ENCODE assay signal across 18 cellular contexts in the genomic region with DNA sequence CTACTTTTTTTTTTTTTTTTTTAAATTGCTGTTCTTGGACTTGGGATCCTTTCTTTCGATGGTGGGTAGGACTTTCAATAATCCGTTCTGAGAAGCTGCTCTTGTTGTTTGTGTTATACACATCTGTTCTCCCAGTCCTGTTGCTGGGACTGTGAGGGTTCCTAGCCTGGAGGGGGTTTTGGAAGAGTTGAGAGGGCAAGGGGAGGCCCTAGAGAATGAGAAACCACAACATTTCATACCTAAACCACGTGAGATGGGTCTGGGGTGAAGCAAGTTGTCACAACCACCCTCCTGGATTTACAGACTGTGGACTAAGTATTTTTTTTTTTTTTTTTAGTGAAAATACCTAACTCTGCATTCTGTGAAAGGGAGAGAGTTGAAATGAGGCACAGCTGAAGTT.
DNase-seq lines count a peak whose midpoint lies in the region; ATAC-seq, FAIRE-seq and TF ChIP-seq lines count a peak whose summit lies in the region.
"Had no signal": no experiment of that assay in that cellular context is flagged by ENCODE, and none has a peak within 500 bp of the region (broad histone marks: within the 10 kb centered on the region; RNA-seq: fewer than 3 reads in every experiment).

No MANE protein-coding gene starts in this region.

- peaks cover 79% of the 10 kb centered on the region for H3K4me1 Mint-ChIP-seq in activated CD8-positive, alpha-beta memory T cell treated with anti-CD3 and anti-CD28 coated beads, Interleukin-2, amount 10 ng/mL, durations not matched to agents 7 days and 5 days

- H3K27me3 ChIP-seq in Loucy (ENCODE audit: insufficient read depth, low read length, poor library complexity, severe bottlenecking) (no peaks in the 10 kb centered on the region), GM12878 (replicated peaks in 1 of 2; ENCODE audit: control insufficient read depth in 2 of 2, insufficient read depth in 2 of 2, low read length in 1 of 2) (no peaks in the 10 kb centered on the region), tibial artery (no peaks in the 10 kb centered on the region), stomach (no peaks in the 10 kb centered on the region)
- H3K27me3 ChIP-seq: foreskin keratinocyte, sigmoid colon, uterus had no signal

- no peaks in the 10 kb centered on the region for H3K9me3 Mint-ChIP-seq in activated CD8-positive, alpha-beta memory T cell treated with anti-CD3 and anti-CD28 coated beads, Interleukin-2, amount 10 ng/mL, durations not matched to agents 7 days and 5 days (ENCODE audit: low read depth)
- H3K9me3 Mint-ChIP-seq: CD8-positive, alpha-beta T cell had no signal

- peaks cover 85% of the 10 kb centered on the region for H3K4me1 ChIP-seq in Loucy (ENCODE audit: insufficient read depth, low read length, poor library complexity, severe bottlenecking)
- H3K4me1 ChIP-seq in GM12878 (ENCODE audit: control insufficient read depth, insufficient read depth, low read length): peaks cover 58% of the 10 kb centered on the region
- peaks cover 0 to 7% (median 5%) of the 10 kb centered on the region in 4 donors for H3K4me1 ChIP-seq in tibial artery
- peaks cover 0 to 51% (median 21%) of the 10 kb centered on the region in 4 donors for H3K4me1 ChIP-seq in stomach
- H3K4me1 ChIP-seq: uterus had no signal

- POLR2A ChIA-PET in GM12878 (lab: Charles Lee): interaction anchor here (0.6 to 5.1 kb wide), 13 partner anchors 9 to 373 kb away, joined by 3 to 26 read pairs (median 7); no protein-coding TSS in a partner anchor

- no TSS peak for BruUV-seq in GM12878 (replicated peaks; lab: Mats Ljungman, UMichigan)

- peaks cover 22% of the 10 kb centered on the region for H3F3A ChIP-seq in Loucy (ENCODE audit: low read depth)

- intact Hi-C loops in GM12878 (cut with micrococcal nuclease; ENCODE audit: unreplicated experiment): no loop called here
- intact Hi-C loops in tibial artery (cut with DNase I; ENCODE audit: low total_unique reads): no loop called here
- intact Hi-C loops in stomach (cut with DNase I; ENCODE audit: low total_unique reads): no loop called here

- H2AFZ ChIP-seq in Loucy (ENCODE audit: low read length) (no peak overlapping the region), GM12878 (ENCODE audit: control insufficient read depth, low read depth, low read length) (no peak overlapping the region)

- CTCF ChIA-PET in activated CD8-positive, alpha-beta memory T cell treated with anti-CD3 and anti-CD28 coated beads, Interleukin-2, amount 10 ng/mL, durations not matched to agents 7 days and 5 days (lab: Charles Lee): interaction anchor here (1.1 to 3.6 kb wide), 6 partner anchors 11 to 193 kb away, joined by 3 to 14 read pairs (median 5); partner anchors contain the start of gene PRKCE
- CTCF ChIA-PET in GM12878 (lab: Yijun Ruan, JAX): interaction anchor here (0.7 to 1.8 kb wide), 12 partner anchors 9 to 401 kb away, joined by 3 to 7 read pairs (median 3); no protein-coding TSS in a partner anchor

- DNase-seq in activated CD8-positive, alpha-beta memory T cell treated with anti-CD3 and anti-CD28 coated beads, Interleukin-2, amount 10 ng/mL, durations not matched to agents 7 days and 5 days: peak; percentile 50
- DNase-seq in activated CD8-positive, alpha-beta memory T cell treated with anti-CD3 and anti-CD28 coated beads, Interleukin-2, amount 50 U/mL, for 4 hours: no peak
- DNase-seq in GM12878 (ENCODE audit: low read depth, low spot score): no peak
- no peak for DNase-seq in stimulated activated naive CD8-positive, alpha-beta T cell treated with anti-CD3 and anti-CD28 coated beads, Interleukin-15, Interleukin-2, amounts not matched to agents 100 U/mL and 50 U/mL, for 24 hours
- DNase-seq in tibial artery: no peak
- no peak for DNase-seq in stomach
- DNase-seq: ACHN; activated gamma-delta T cell; aorta; CD8-positive, alpha-beta T cell; foreskin keratinocyte; NCI-H1092 treated with DMSO at 0.1 percent for 48 hours; NCI-H748 treated with DMSO at 0.1 percent for 48 hours; sigmoid colon; stimulated activated CD4-positive, alpha-beta T cell treated with anti-CD3 and anti-CD28 coated beads, Interleukin-1b, Interleukin-23, amount 100 ng/mL, for 48 hours; uterus had no signal

- no peak for TF ChIP-seq RAD21 in GM12878 (IDR thresholded peaks at IDR 0.05; ENCODE audit: insufficient read depth, low read depth, low read length)

- H3K9me3 ChIP-seq in Loucy (ENCODE audit: insufficient read depth, low read depth, low read length): no peaks in the 10 kb centered on the region
- no peaks in the 10 kb centered on the region; the same call in 2 of the 3 replicates for H3K9me3 ChIP-seq in GM12878 (replicated peaks; ENCODE audit: control insufficient read depth, insufficient read depth, low read length)
- no peaks in the 10 kb centered on the region for H3K9me3 ChIP-seq in tibial artery
- no peaks in the 10 kb centered on the region for H3K9me3 ChIP-seq in stomach
- H3K9me3 ChIP-seq: sigmoid colon, uterus had no signal

- H3K79me2 ChIP-seq in Loucy (ENCODE audit: insufficient read depth, low read length) (peaks cover 48% of the 10 kb centered on the region), GM12878 (ENCODE audit: control insufficient read depth, insufficient read depth, low read length) (peaks cover 2% of the 10 kb centered on the region; the same call in 1 of the 2 replicates)

- in situ Hi-C loops in GM12878 (cut with MboI): no loop called here

- no peak for TF ChIP-seq CTCF in Loucy (conservative IDR thresholded peaks at IDR 0.05; ENCODE audit: low read length)
- TF ChIP-seq CTCF in GM12878 (IDR thresholded peaks at IDR 0.05 in 2 of 3, conservative IDR thresholded peaks at IDR 0.05 in 1 of 3; ENCODE audit: control insufficient read depth in 2 of 3, extremely low read depth in 1 of 3, insufficient read depth in 1 of 3, low read depth in 3 of 3, low read length in 3 of 3): no peak
- no peak for TF ChIP-seq CTCF in tibial artery (IDR thresholded peaks at IDR 0.05)
- no peak for TF ChIP-seq CTCF in stomach (IDR thresholded peaks at IDR 0.05)

- no peaks in the 10 kb centered on the region for H3K9me2 ChIP-seq in Loucy (replicated peaks; ENCODE audit: low read depth, low read length)

- RAD21 ChIA-PET in GM12878 (lab: Charles Lee; ENCODE audit: unreplicated experiment): interaction anchor here (0.6 to 11.2 kb wide), 13 partner anchors 7 to 195 kb away, joined by 3 to 111 read pairs (median 12); no protein-coding TSS in a partner anchor

- H3K4me3 Mint-ChIP-seq in activated CD8-positive, alpha-beta memory T cell treated with anti-CD3 and anti-CD28 coated beads, Interleukin-2, amount 10 ng/mL, durations not matched to agents 7 days and 5 days: no peak overlapping the region
- H3K4me3 Mint-ChIP-seq: CD8-positive, alpha-beta T cell had no signal

- peak overlapping the region; percentile 65 for H3K4me3 ChIP-seq in Loucy (ENCODE audit: low read length, poor library complexity, severe bottlenecking)
- no peak overlapping the region for H3K4me3 ChIP-seq in GM12878
- H3K4me3 ChIP-seq in tibial artery: no peak overlapping the region
- H3K4me3 ChIP-seq in stomach: no peak overlapping the region
- H3K4me3 ChIP-seq: sigmoid colon, uterus had no signal

- peaks cover 31% of the 10 kb centered on the region for H3K36me3 Mint-ChIP-seq in activated CD8-positive, alpha-beta memory T cell treated with anti-CD3 and anti-CD28 coated beads, Interleukin-2, amount 10 ng/mL, durations not matched to agents 7 days and 5 days

- H3K27ac ChIP-seq in GM12878 (ENCODE audit: control insufficient read depth, insufficient read depth) (peak overlapping the region; percentile 94; the same call in 1 of the 2 replicates), tibial artery (no peak overlapping the region), stomach (no peak overlapping the region)
- H3K27ac ChIP-seq: foreskin keratinocyte, sigmoid colon, uterus had no signal

- H3K4me2 ChIP-seq in Loucy (ENCODE audit: low read depth, low read length, poor library complexity, severe bottlenecking) (peak overlapping the region; percentile 79), GM12878 (ENCODE audit: control insufficient read depth, insufficient read depth) (0 out of 2 replicates have a peak overlapping the region, but pooled peaks have one; percentile 26)

- TF ChIP-seq POLR2A in GM12878 (IDR thresholded peaks at IDR 0.05; ENCODE audit: low read depth, low read length): no peak
- no peak for TF ChIP-seq POLR2A in stomach (IDR thresholded peaks at IDR 0.05)

- no peaks in the 10 kb centered on the region for H3K36me3 ChIP-seq in Loucy (ENCODE audit: insufficient read depth, low read length)
- H3K36me3 ChIP-seq in GM12878 (ENCODE audit: control insufficient read depth in 2 of 2, insufficient read depth in 2 of 2, low read length in 1 of 2): peaks cover 0 to 5% of the 10 kb centered on the region in 2 experiments; a peak in 3 of 4 replicates
- H3K36me3 ChIP-seq in tibial artery: peaks cover 0 to 10% (median 0%) of the 10 kb centered on the region in 3 donors
- H3K36me3 ChIP-seq in stomach: peaks cover 0 to 16% (median 12%) of the 10 kb centered on the region in 4 donors
- H3K36me3 ChIP-seq: uterus had no signal

- H4K20me1 ChIP-seq in Loucy (ENCODE audit: insufficient read depth, low read length, poor library complexity, severe bottlenecking): no peaks in the 10 kb centered on the region
- H4K20me1 ChIP-seq in GM12878 (ENCODE audit: control insufficient read depth, insufficient read depth): no peaks in the 10 kb centered on the region

- WGBS in GM12878 (ENCODE audit: insufficient coverage, insufficient replicate concordance, low lambda C conversion rate, missing lambda C conversion rate): 39% methylated on average over 3 of the region's 3 CpGs
- WGBS in stomach, 5 donors: 58 to 76% (median 68%) methylated on average over 3 of the region's 3 CpGs

- ATAC-seq in activated CD8-positive, alpha-beta memory T cell treated with anti-CD3 and anti-CD28 coated beads, Interleukin-2, amount 10 ng/mL, durations not matched to agents 7 days and 5 days: peak; percentile 26
- ATAC-seq in GM12878 (peak; percentile 27), HG02610 (IDR thresholded peaks at IDR 0.05; ENCODE audit: unreplicated experiment) (no peak)
- peak; percentile 55 for ATAC-seq in stimulated activated naive CD8-positive, alpha-beta T cell treated with anti-CD3 and anti-CD28 coated beads, Interleukin-15, Interleukin-2, amounts not matched to agents 100 U/mL and 50 U/mL, for 24 hours
- ATAC-seq: CD8-positive, alpha-beta T cell; foreskin keratinocyte had no signal

- peak overlapping the region; percentile 81 for H3K27ac Mint-ChIP-seq in activated CD8-positive, alpha-beta memory T cell treated with anti-CD3 and anti-CD28 coated beads, Interleukin-2, amount 10 ng/mL, durations not matched to agents 7 days and 5 days
- H3K27ac Mint-ChIP-seq: CD8-positive, alpha-beta T cell had no signal

- TF ChIP-seq EP300 in GM12878 (IDR thresholded peaks at IDR 0.05; ENCODE audit: borderline replicate concordance in 1 of 2, control insufficient read depth in 1 of 2, low read depth in 2 of 2, low read length in 2 of 2) (no peak), stomach (IDR thresholded peaks at IDR 0.05) (no peak)

- SMC1A ChIA-PET in GM12878 (lab: Charles Lee; ENCODE audit: uncharacterized antibody, unreplicated experiment): interaction anchor here (0.6 to 15.3 kb wide), 13 partner anchors 8 to 195 kb away, joined by 4 to 246 read pairs (median 14); no protein-coding TSS in a partner anchor

- FAIRE-seq in GM12878 (lab: Jason Lieb, UNC): no peak

- H3K9ac ChIP-seq in Loucy (ENCODE audit: low read depth, low read length, poor library complexity, severe bottlenecking) (peak overlapping the region; percentile 91), GM12878 (ENCODE audit: control insufficient read depth, insufficient read depth, low read length) (no peak overlapping the region)

- H3K27me3 Mint-ChIP-seq in activated CD8-positive, alpha-beta memory T cell treated with anti-CD3 and anti-CD28 coated beads, Interleukin-2, amount 10 ng/mL, durations not matched to agents 7 days and 5 days: no peaks in the 10 kb centered on the region
